Comparison of ENCODE assay signal across 14 cellular contexts in genomic region chr7:34837826-34838225, GRCh38.
DNase-seq lines count a peak whose midpoint lies in the region; ATAC-seq, FAIRE-seq and TF ChIP-seq lines count a peak whose summit lies in the region.
"Had no signal": no experiment of that assay in that cellular context is flagged by ENCODE, and none has a peak within 500 bp of the region (broad histone marks: within the 10 kb centered on the region; RNA-seq: fewer than 3 reads in every experiment).

No MANE protein-coding gene starts in this region.

- H3K79me2 ChIP-seq in GM23338 (replicated peaks; ENCODE audit: insufficient read depth) (no peaks in the 10 kb centered on the region), K562 (ENCODE audit: control insufficient read depth, insufficient read depth, low read length) (no peaks in the 10 kb centered on the region), mesendoderm (ENCODE audit: control insufficient read depth, insufficient read depth, low read length) (no peaks in the 10 kb centered on the region)

- H2AFZ ChIP-seq in GM23338 (peak overlapping the region; percentile 45; the same call in 1 of the 2 replicates), K562 (ENCODE audit: low read depth, low read length) (peak overlapping the region; percentile 62; the same call in 1 of the 2 replicates)

- H3K4me2 ChIP-seq in GM23338 (no peak overlapping the region), K562 (ENCODE audit: insufficient read depth, low read length) (no peak overlapping the region), mesendoderm (ENCODE audit: low read length) (no peak overlapping the region)

- no peak overlapping the region for H3K4me3 Mint-ChIP-seq in GM23338
- H3K4me3 Mint-ChIP-seq in activated naive CD8-positive, alpha-beta T cell treated with anti-CD3 and anti-CD28 coated beads, Interleukin-2, amount 50 U/mL, for 24 hours = no peak overlapping the region
- H3K4me3 Mint-ChIP-seq: WTC11 had no signal

- no peaks in the 10 kb centered on the region for H3K79me1 ChIP-seq in mesendoderm (ENCODE audit: low read length)

- WGBS in K562 (ENCODE audit: insufficient coverage, low coverage, missing lambda C conversion rate) = 0% methylated on average over 2 of the region's 2 CpGs
- WGBS in mesendoderm (ENCODE audit: extremely low coverage, insufficient coverage, low lambda C conversion rate) = no CpG with 5 or more reads among the region's 2 CpGs
- WGBS in prostate gland = 44% methylated on average over 2 of the region's 2 CpGs

- no peaks in the 10 kb centered on the region for H3F3A ChIP-seq in GM23338 (replicated peaks; ENCODE audit: low read depth)

- H4K5ac ChIP-seq in mesendoderm (ENCODE audit: low read length) = no peak overlapping the region

- no peaks in the 10 kb centered on the region for H3K9me3 ChIP-seq in K562 (replicated peaks; ENCODE audit: control insufficient read depth, insufficient read depth, low read depth, low read length)
- no peaks in the 10 kb centered on the region for H3K9me3 ChIP-seq in prostate gland
- H3K9me3 ChIP-seq: ascending aorta, left ventricle myocardium inferior, stomach had no signal

- no peak overlapping the region for H3K18ac ChIP-seq in mesendoderm (ENCODE audit: low read length)

- H3K9me3 Mint-ChIP-seq in GM23338 = peaks cover under 1% of the 10 kb centered on the region; the same call in 1 of the 3 replicates
- no peaks in the 10 kb centered on the region for H3K9me3 Mint-ChIP-seq in activated naive CD8-positive, alpha-beta T cell treated with anti-CD3 and anti-CD28 coated beads, Interleukin-2, amount 50 U/mL, for 24 hours

- no peak overlapping the region for H3K9ac ChIP-seq in K562 (ENCODE audit: insufficient read depth in 1 of 2, low read depth in 2 of 2, low read length in 2 of 2)
- no peak overlapping the region for H3K9ac ChIP-seq in mesendoderm (ENCODE audit: low read length)

- no peak overlapping the region for H3K4ac ChIP-seq in mesendoderm (ENCODE audit: low read depth, low read length)

- DNase-seq in GM23338 (ENCODE audit: low spot score) (no peak), NCI-H69 (lab: John Stamatoyannopoulos, UW) (peak; percentile 62), K562 (ENCODE audit: extremely low read depth in 1 of 4, low spot score in 3 of 4) (no peak), mesendoderm (no peak), prostate gland (ENCODE audit: low spot score) (no peak)
- no peak for DNase-seq in activated naive CD8-positive, alpha-beta T cell treated with anti-CD3 and anti-CD28 coated beads, Interleukin-2, amount 50 U/mL, for 24 hours
- DNase-seq: activated gamma-delta T cell, DND-41, left ventricle myocardium inferior, stomach had no signal

- no peak for FAIRE-seq in K562 (lab: Jason Lieb, UNC)

- H3K4me1 Mint-ChIP-seq in GM23338 = peaks cover 4% of the 10 kb centered on the region
- no peaks in the 10 kb centered on the region for H3K4me1 Mint-ChIP-seq in activated naive CD8-positive, alpha-beta T cell treated with anti-CD3 and anti-CD28 coated beads, Interleukin-2, amount 50 U/mL, for 24 hours

- no peak overlapping the region for H2BK5ac ChIP-seq in mesendoderm (ENCODE audit: low read length)

- H3K4me3 ChIP-seq in GM23338 (no peak overlapping the region), K562 (no peak overlapping the region), mesendoderm (ENCODE audit: low read length) (no peak overlapping the region), prostate gland (no peak overlapping the region)
- H3K4me3 ChIP-seq: ascending aorta, left ventricle myocardium inferior, stomach had no signal

- H3K36me3 ChIP-seq in GM23338 (ENCODE audit: insufficient read depth) = no peaks in the 10 kb centered on the region
- no peaks in the 10 kb centered on the region for H3K36me3 ChIP-seq in K562 (ENCODE audit: control insufficient read depth, insufficient read depth, low read length)
- H3K36me3 ChIP-seq in mesendoderm (ENCODE audit: control insufficient read depth, insufficient read depth, low read length) = no peaks in the 10 kb centered on the region
- H3K36me3 ChIP-seq in prostate gland = no peaks in the 10 kb centered on the region
- H3K36me3 ChIP-seq: ascending aorta, left ventricle myocardium inferior, stomach had no signal

- no TSS peak for BruUV-seq in K562 (replicated peaks; lab: Mats Ljungman, UMichigan)

- H4K20me1 ChIP-seq in GM23338 (replicated peaks; ENCODE audit: insufficient read depth) (no peaks in the 10 kb centered on the region), K562 (replicated peaks; ENCODE audit: control insufficient read depth, insufficient read depth, low read length) (no peaks in the 10 kb centered on the region)

- no peak overlapping the region for H4K8ac ChIP-seq in mesendoderm (ENCODE audit: low read depth, low read length)

- in situ Hi-C loops in K562 (cut with MboI) = no loop called here

- no peak overlapping the region for H3K23ac ChIP-seq in mesendoderm (ENCODE audit: low read length)

- no peaks in the 10 kb centered on the region for H3K9me1 ChIP-seq in K562 (ENCODE audit: control insufficient read depth, insufficient read depth, low read length)

- CTCF ChIA-PET in K562 (lab: Yijun Ruan, JAX; ENCODE audit: low intra/inter-chr PET ratio) = no interaction called here

- TF ChIP-seq POLR2A in K562 (conservative IDR thresholded peaks at IDR 0.05) (no peak), prostate gland (IDR thresholded peaks at IDR 0.05) (no peak)

- no peak overlapping the region for H3K27ac ChIP-seq in GM23338 (ENCODE audit: low read depth)
- no peak overlapping the region for H3K27ac ChIP-seq in K562 (ENCODE audit: extremely low read depth, low read depth, low read length)
- H3K27ac ChIP-seq in mesendoderm (ENCODE audit: low read depth, low read length) = no peak overlapping the region
- no peak overlapping the region for H3K27ac ChIP-seq in prostate gland
- H3K27ac ChIP-seq: ascending aorta, C4-2B, left ventricle myocardium inferior, stomach had no signal

- H3K36me3 Mint-ChIP-seq in GM23338 (ENCODE audit: low read depth) = no peaks in the 10 kb centered on the region
- H3K36me3 Mint-ChIP-seq in activated naive CD8-positive, alpha-beta T cell treated with anti-CD3 and anti-CD28 coated beads, Interleukin-2, amount 50 U/mL, for 24 hours (ENCODE audit: low read depth) = no peaks in the 10 kb centered on the region

- no peak for TF ChIP-seq EP300 in K562 (IDR thresholded peaks at IDR 0.05; ENCODE audit: low read length)

- peak overlapping the region; percentile 20 for H3K56ac ChIP-seq in mesendoderm (ENCODE audit: low read length)

- no peaks in the 10 kb centered on the region for H3K27me3 ChIP-seq in GM23338 (ENCODE audit: insufficient read depth)
- H3K27me3 ChIP-seq in K562 (ENCODE audit: control insufficient read depth in 2 of 2, insufficient read depth in 2 of 2, low read length in 2 of 2) = no peaks in the 10 kb centered on the region; a peak in 1 of 5 replicates
- H3K27me3 ChIP-seq in mesendoderm (ENCODE audit: insufficient read depth, low read length, poor library complexity) = no peaks in the 10 kb centered on the region
- no peaks in the 10 kb centered on the region for H3K27me3 ChIP-seq in prostate gland (replicated peaks; ENCODE audit: insufficient read depth)
- H3K27me3 ChIP-seq: ascending aorta had no signal

- peaks cover 8% of the 10 kb centered on the region; the same call in 1 of the 2 replicates for H3K9me2 ChIP-seq in GM23338 (ENCODE audit: insufficient read depth)

- H2BK15ac ChIP-seq in mesendoderm (replicated peaks; ENCODE audit: low read depth) = no peak overlapping the region

- no peak for TF ChIP-seq RAD21 in K562 (CRISPR knock-in tag; conservative IDR thresholded peaks at IDR 0.05 in 1 of 2, IDR thresholded peaks at IDR 0.05 in 1 of 2)

- intact Hi-C loops in K562 (cut with micrococcal nuclease) = no loop called here
- intact Hi-C loops in prostate gland (cut with DNase I) = no loop called here

- no peaks in the 10 kb centered on the region for H3K27me3 Mint-ChIP-seq in GM23338 (ENCODE audit: insufficient read depth, low read depth, poor library complexity)
- H3K27me3 Mint-ChIP-seq in activated naive CD8-positive, alpha-beta T cell treated with anti-CD3 and anti-CD28 coated beads, Interleukin-2, amount 50 U/mL, for 24 hours = peaks cover 11% of the 10 kb centered on the region

- peak overlapping the region; percentile 27 for H2AK5ac ChIP-seq in mesendoderm (ENCODE audit: low read length)

- ATAC-seq in GM23338 (no peak), K562 (peak; percentile 53), GM21786 (IDR thresholded peaks at IDR 0.05; ENCODE audit: unreplicated experiment) (no peak)
- no peak for ATAC-seq in activated naive CD8-positive, alpha-beta T cell treated with anti-CD3 and anti-CD28 coated beads, Interleukin-2, amount 50 U/mL, for 24 hours
- ATAC-seq: WTC11 had no signal

- H3K4me1 ChIP-seq in GM23338 (ENCODE audit: insufficient read depth) (no peaks in the 10 kb centered on the region), K562 (replicated peaks in 1 of 2; ENCODE audit: control insufficient read depth in 2 of 2, insufficient read depth in 2 of 2, low read length in 2 of 2) (no peaks in the 10 kb centered on the region), mesendoderm (ENCODE audit: control insufficient read depth, low read depth, low read length) (peaks cover 6% of the 10 kb centered on the region), prostate gland (replicated peaks) (no peaks in the 10 kb centered on the region)
- H3K4me1 ChIP-seq: ascending aorta, left ventricle myocardium inferior, stomach had no signal

- H2BK120ac ChIP-seq in mesendoderm (ENCODE audit: low read depth, low read length) = no peak overlapping the region

- no peak overlapping the region for H3K27ac Mint-ChIP-seq in GM23338
- H3K27ac Mint-ChIP-seq in activated naive CD8-positive, alpha-beta T cell treated with anti-CD3 and anti-CD28 coated beads, Interleukin-2, amount 50 U/mL, for 24 hours = no peak overlapping the region
- H3K27ac Mint-ChIP-seq: WTC11 had no signal

- POLR2A ChIA-PET in K562 (lab: Yijun Ruan, JAX) = interaction anchor here (0.7 kb wide), 1 partner anchor 9 kb away, joined by 3 read pairs; no protein-coding TSS in a partner anchor

- TF ChIP-seq CTCF in GM23338 (conservative IDR thresholded peaks at IDR 0.05; ENCODE audit: low read depth in 2 of 2) (no peak), K562 (IDR thresholded peaks at IDR 0.05 in 2 of 3, conservative IDR thresholded peaks at IDR 0.05 in 1 of 3; ENCODE audit: insufficient read depth in 2 of 3, low read depth in 1 of 3, low read length in 3 of 3) (no peak), prostate gland (IDR thresholded peaks at IDR 0.05) (no peak)

TF ChIP-seq in GM23338, 12 proteins besides CTCF, POLR2A, EP300 and RAD21 (continues in another document):
- TF ChIP-seq ZNF331 (CRISPR knock-in tag; IDR thresholded peaks at IDR 0.05; ENCODE audit: low read depth) (no peak), ZNF114 (CRISPR knock-in tag; IDR thresholded peaks at IDR 0.05) (no peak)

TF ChIP-seq in K562, 482 proteins besides CTCF, POLR2A, EP300 and RAD21 (continues in another document):
- TF ChIP-seq PTTG1 (tag; IDR thresholded peaks at IDR 0.05; ENCODE audit: low read depth) (no peak), ZNF586 (CRISPR knock-in tag; conservative IDR thresholded peaks at IDR 0.05) (no peak)
